1 cellular context compared by ENCODE assay signal in the genomic region with DNA sequence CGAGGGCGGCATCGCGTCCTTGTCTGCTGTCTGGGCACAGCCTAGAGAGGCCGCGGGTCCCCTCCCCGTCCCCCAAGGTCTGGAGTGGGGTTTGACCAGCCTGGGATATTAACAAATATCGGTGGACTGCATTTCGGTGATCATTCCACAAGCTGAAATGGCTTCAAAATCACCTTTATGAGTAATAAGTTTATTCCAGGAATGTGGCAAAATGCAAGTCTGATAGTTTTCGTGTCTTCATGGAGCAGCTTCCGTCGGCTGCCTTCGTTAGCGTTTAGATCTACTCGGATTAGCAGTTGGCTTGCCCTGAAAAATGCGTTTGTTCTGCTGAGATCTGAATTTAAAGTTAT.
TF ChIP-seq lines count a peak whose summit lies in the region.

No MANE protein-coding gene starts in this region.

TF ChIP-seq in GM12878, 131 proteins besides CTCF, POLR2A, EP300 and RAD21:
- TF ChIP-seq CHD2 (IDR thresholded peaks at IDR 0.05; ENCODE audit: borderline replicate concordance, low read depth, low read length) (no peak), LARP7 (IDR thresholded peaks at IDR 0.05) (no peak)
